Comparison of ENCODE assay signal across 1 cellular context in the genomic region with DNA sequence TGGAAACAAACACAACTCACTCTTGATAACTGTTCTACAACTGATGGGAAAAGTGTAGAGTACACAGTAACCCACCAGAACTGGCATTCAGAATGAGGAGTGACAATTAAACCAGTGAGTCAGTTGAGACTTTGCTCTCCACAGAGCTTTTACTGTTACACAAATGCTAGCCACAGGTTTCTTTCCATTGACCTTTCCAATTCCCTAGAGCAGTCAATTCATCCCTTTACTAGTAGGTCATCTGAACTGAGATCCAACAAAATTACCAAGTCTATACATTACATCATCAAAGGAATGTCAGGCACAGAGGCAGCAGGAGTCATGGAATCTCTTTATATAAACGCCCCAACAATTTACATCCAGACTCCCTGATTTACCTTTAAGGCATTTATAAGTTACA.
TF ChIP-seq lines count a peak whose summit lies in the region.

No MANE protein-coding gene starts in this region.

TF ChIP-seq in HepG2, 621 proteins besides CTCF, POLR2A, EP300 and RAD21 (continued from another document and continues in another):
- TF ChIP-seq, protein P1, sequence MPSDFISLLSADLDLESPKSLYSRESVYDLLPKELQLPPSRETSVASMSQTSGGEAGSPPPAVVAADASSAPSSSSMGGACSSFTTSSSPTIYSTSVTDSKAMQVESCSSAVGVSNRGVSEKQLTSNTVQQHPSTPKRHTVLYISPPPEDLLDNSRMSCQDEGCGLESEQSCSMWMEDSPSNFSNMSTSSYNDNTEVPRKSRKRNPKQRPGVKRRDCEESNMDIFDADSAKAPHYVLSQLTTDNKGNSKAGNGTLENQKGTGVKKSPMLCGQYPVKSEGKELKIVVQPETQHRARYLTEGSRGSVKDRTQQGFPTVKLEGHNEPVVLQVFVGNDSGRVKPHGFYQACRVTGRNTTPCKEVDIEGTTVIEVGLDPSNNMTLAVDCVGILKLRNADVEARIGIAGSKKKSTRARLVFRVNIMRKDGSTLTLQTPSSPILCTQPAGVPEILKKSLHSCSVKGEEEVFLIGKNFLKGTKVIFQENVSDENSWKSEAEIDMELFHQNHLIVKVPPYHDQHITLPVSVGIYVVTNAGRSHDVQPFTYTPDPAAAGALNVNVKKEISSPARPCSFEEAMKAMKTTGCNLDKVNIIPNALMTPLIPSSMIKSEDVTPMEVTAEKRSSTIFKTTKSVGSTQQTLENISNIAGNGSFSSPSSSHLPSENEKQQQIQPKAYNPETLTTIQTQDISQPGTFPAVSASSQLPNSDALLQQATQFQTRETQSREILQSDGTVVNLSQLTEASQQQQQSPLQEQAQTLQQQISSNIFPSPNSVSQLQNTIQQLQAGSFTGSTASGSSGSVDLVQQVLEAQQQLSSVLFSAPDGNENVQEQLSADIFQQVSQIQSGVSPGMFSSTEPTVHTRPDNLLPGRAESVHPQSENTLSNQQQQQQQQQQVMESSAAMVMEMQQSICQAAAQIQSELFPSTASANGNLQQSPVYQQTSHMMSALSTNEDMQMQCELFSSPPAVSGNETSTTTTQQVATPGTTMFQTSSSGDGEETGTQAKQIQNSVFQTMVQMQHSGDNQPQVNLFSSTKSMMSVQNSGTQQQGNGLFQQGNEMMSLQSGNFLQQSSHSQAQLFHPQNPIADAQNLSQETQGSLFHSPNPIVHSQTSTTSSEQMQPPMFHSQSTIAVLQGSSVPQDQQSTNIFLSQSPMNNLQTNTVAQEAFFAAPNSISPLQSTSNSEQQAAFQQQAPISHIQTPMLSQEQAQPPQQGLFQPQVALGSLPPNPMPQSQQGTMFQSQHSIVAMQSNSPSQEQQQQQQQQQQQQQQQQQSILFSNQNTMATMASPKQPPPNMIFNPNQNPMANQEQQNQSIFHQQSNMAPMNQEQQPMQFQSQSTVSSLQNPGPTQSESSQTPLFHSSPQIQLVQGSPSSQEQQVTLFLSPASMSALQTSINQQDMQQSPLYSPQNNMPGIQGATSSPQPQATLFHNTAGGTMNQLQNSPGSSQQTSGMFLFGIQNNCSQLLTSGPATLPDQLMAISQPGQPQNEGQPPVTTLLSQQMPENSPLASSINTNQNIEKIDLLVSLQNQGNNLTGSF (CRISPR knock-in tag; IDR thresholded peaks at IDR 0.05) = no peak
- TF ChIP-seq PHB2 (IDR thresholded peaks at IDR 0.05; ENCODE audit: partially characterized antibody) = no peak
- TF ChIP-seq, protein P2, sequence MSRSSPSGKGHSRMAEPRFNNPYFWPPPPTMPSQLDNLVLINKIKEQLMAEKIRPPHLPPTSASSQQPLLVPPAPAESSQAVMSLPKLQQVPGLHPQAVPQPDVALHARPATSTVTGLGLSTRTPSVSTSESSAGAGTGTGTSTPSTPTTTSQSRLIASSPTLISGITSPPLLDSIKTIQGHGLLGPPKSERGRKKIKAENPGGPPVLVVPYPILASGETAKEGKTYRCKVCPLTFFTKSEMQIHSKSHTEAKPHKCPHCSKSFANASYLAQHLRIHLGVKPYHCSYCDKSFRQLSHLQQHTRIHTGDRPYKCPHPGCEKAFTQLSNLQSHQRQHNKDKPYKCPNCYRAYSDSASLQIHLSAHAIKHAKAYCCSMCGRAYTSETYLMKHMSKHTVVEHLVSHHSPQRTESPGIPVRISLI (CRISPR knock-in tag; IDR thresholded peaks at IDR 0.05; ENCODE audit: borderline replicate concordance) = no peak
- TF ChIP-seq SAP130 (CRISPR knock-in tag; IDR thresholded peaks at IDR 0.05; ENCODE audit: low read depth) = peak; percentile 37; the same call in 1 of the 2 replicates
- no peak for TF ChIP-seq SATB2 (CRISPR knock-in tag; IDR thresholded peaks at IDR 0.05)
- no peak for TF ChIP-seq TBP (CRISPR knock-in tag; IDR thresholded peaks at IDR 0.05)
- TF ChIP-seq ZBTB21 (CRISPR knock-in tag; IDR thresholded peaks at IDR 0.05) = no peak
- no peak for TF ChIP-seq SOX13 (IDR thresholded peaks at IDR 0.05)
- no peak for TF ChIP-seq SOX13 (CRISPR knock-in tag; conservative IDR thresholded peaks at IDR 0.05 in 1 of 2, IDR thresholded peaks at IDR 0.05 in 1 of 2)
- TF ChIP-seq ZNF672 (CRISPR knock-in tag; IDR thresholded peaks at IDR 0.05) = no peak
- TF ChIP-seq ELF4 (CRISPR knock-in tag; IDR thresholded peaks at IDR 0.05; ENCODE audit: borderline replicate concordance) = no peak
- TF ChIP-seq CEBPB (IDR thresholded peaks at IDR 0.05; ENCODE audit: borderline replicate concordance, low read depth, low read length) = peak; percentile 35; the same call in 1 of the 2 replicates
- no peak for TF ChIP-seq ZNF674 (CRISPR knock-in tag; IDR thresholded peaks at IDR 0.05; ENCODE audit: low read depth)
- TF ChIP-seq ZNF569 (CRISPR knock-in tag; IDR thresholded peaks at IDR 0.05; ENCODE audit: borderline replicate concordance) = no peak
- TF ChIP-seq PCBP2 (optimal IDR thresholded peaks at IDR 0.05; ENCODE audit: low read depth, low read length, poor library complexity, severe bottlenecking) = no peak
- TF ChIP-seq, protein P3, sequence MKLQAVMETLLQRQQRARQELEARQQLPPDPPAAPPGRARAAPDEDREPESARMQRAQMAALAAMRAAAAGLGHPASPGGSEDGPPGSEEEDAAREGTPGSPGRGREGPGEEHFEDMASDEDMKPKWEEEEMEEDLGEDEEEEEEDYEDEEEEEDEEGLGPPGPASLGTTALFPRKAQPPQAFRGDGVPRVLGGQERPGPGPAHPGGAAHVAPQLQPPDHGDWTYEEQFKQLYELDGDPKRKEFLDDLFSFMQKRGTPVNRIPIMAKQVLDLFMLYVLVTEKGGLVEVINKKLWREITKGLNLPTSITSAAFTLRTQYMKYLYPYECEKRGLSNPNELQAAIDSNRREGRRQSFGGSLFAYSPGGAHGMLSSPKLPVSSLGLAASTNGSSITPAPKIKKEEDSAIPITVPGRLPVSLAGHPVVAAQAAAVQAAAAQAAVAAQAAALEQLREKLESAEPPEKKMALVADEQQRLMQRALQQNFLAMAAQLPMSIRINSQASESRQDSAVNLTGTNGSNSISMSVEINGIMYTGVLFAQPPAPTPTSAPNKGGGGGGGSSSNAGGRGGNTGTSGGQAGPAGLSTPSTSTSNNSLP (IDR thresholded peaks at IDR 0.05; ENCODE audit: low read depth, low read length) = peak; percentile 51; the same call in 1 of the 2 replicates
- TF ChIP-seq PTBP1 (IDR thresholded peaks at IDR 0.05; ENCODE audit: low read depth, low read length, poor library complexity, severe bottlenecking) = no peak
- TF ChIP-seq, protein P4, sequence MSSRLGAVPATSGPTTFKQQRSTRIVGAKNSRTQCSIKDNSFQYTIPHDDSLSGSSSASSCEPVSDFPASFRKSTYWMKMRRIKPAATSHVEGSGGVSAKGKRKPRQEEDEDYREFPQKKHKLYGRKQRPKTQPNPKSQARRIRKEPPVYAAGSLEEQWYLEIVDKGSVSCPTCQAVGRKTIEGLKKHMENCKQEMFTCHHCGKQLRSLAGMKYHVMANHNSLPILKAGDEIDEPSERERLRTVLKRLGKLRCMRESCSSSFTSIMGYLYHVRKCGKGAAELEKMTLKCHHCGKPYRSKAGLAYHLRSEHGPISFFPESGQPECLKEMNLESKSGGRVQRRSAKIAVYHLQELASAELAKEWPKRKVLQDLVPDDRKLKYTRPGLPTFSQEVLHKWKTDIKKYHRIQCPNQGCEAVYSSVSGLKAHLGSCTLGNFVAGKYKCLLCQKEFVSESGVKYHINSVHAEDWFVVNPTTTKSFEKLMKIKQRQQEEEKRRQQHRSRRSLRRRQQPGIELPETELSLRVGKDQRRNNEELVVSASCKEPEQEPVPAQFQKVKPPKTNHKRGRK (CRISPR knock-in tag; IDR thresholded peaks at IDR 0.05) = no peak
- TF ChIP-seq, protein P5, sequence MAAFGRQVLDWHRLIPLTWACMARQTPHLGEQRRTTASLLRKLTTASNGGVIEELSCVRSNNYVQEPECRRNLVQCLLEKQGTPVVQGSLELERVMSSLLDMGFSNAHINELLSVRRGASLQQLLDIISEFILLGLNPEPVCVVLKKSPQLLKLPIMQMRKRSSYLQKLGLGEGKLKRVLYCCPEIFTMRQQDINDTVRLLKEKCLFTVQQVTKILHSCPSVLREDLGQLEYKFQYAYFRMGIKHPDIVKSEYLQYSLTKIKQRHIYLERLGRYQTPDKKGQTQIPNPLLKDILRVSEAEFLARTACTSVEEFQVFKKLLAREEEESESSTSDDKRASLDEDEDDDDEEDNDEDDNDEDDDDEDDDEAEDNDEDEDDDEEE (CRISPR knock-in tag; IDR thresholded peaks at IDR 0.05) = no peak
- no peak for TF ChIP-seq NONO (IDR thresholded peaks at IDR 0.05)
- TF ChIP-seq NONO (CRISPR knock-in tag; conservative IDR thresholded peaks at IDR 0.05) = no peak
- TF ChIP-seq RBM39 (IDR thresholded peaks at IDR 0.05; ENCODE audit: low read depth, low read length, poor library complexity, severe bottlenecking) = no peak
- TF ChIP-seq MIXL1 (CRISPR knock-in tag; IDR thresholded peaks at IDR 0.05) = peak; percentile 52; the same call in 1 of the 2 replicates
- TF ChIP-seq, protein P6, sequence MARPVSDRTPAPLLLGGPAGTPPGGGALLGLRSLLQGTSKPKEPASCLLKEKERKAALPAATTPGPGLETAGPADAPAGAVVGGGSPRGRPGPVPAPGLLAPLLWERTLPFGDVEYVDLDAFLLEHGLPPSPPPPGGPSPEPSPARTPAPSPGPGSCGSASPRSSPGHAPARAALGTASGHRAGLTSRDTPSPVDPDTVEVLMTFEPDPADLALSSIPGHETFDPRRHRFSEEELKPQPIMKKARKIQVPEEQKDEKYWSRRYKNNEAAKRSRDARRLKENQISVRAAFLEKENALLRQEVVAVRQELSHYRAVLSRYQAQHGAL (CRISPR knock-in tag; IDR thresholded peaks at IDR 0.05; ENCODE audit: not compliant biosample characterization) = no peak
- TF ChIP-seq MIER2 (CRISPR knock-in tag; IDR thresholded peaks at IDR 0.05) = no peak
- TF ChIP-seq, protein P7, sequence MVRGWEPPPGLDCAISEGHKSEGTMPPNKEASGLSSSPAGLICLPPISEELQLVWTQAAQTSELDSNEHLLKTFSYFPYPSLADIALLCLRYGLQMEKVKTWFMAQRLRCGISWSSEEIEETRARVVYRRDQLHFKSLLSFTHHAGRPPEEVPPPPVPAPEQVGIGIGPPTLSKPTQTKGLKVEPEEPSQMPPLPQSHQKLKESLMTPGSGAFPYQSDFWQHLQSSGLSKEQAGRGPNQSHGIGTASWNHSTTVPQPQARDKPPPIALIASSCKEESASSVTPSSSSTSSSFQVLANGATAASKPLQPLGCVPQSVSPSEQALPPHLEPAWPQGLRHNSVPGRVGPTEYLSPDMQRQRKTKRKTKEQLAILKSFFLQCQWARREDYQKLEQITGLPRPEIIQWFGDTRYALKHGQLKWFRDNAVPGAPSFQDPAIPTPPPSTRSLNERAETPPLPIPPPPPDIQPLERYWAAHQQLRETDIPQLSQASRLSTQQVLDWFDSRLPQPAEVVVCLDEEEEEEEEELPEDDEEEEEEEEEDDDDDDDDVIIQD (CRISPR knock-in tag; IDR thresholded peaks at IDR 0.05; ENCODE audit: low read depth) = peak; percentile 35; the same call in 1 of the 2 replicates
- TF ChIP-seq, protein P8, sequence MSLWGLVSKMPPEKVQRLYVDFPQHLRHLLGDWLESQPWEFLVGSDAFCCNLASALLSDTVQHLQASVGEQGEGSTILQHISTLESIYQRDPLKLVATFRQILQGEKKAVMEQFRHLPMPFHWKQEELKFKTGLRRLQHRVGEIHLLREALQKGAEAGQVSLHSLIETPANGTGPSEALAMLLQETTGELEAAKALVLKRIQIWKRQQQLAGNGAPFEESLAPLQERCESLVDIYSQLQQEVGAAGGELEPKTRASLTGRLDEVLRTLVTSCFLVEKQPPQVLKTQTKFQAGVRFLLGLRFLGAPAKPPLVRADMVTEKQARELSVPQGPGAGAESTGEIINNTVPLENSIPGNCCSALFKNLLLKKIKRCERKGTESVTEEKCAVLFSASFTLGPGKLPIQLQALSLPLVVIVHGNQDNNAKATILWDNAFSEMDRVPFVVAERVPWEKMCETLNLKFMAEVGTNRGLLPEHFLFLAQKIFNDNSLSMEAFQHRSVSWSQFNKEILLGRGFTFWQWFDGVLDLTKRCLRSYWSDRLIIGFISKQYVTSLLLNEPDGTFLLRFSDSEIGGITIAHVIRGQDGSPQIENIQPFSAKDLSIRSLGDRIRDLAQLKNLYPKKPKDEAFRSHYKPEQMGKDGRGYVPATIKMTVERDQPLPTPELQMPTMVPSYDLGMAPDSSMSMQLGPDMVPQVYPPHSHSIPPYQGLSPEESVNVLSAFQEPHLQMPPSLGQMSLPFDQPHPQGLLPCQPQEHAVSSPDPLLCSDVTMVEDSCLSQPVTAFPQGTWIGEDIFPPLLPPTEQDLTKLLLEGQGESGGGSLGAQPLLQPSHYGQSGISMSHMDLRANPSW (CRISPR knock-in tag; IDR thresholded peaks at IDR 0.05; ENCODE audit: borderline replicate concordance) = no peak
- TF ChIP-seq, protein P9, sequence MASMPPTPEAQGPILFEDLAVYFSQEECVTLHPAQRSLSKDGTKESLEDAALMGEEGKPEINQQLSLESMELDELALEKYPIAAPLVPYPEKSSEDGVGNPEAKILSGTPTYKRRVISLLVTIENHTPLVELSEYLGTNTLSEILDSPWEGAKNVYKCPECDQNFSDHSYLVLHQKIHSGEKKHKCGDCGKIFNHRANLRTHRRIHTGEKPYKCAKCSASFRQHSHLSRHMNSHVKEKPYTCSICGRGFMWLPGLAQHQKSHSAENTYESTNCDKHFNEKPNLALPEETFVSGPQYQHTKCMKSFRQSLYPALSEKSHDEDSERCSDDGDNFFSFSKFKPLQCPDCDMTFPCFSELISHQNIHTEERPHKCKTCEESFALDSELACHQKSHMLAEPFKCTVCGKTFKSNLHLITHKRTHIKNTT (CRISPR knock-in tag; IDR thresholded peaks at IDR 0.05) = no peak
- no peak for TF ChIP-seq ZNF549 (CRISPR knock-in tag; IDR thresholded peaks at IDR 0.05)
- TF ChIP-seq NFYC (CRISPR knock-in tag; IDR thresholded peaks at IDR 0.05) = no peak
- TF ChIP-seq ZNF737 (CRISPR knock-in tag; IDR thresholded peaks at IDR 0.05; ENCODE audit: borderline replicate concordance) = no peak
- TF ChIP-seq, protein P10, sequence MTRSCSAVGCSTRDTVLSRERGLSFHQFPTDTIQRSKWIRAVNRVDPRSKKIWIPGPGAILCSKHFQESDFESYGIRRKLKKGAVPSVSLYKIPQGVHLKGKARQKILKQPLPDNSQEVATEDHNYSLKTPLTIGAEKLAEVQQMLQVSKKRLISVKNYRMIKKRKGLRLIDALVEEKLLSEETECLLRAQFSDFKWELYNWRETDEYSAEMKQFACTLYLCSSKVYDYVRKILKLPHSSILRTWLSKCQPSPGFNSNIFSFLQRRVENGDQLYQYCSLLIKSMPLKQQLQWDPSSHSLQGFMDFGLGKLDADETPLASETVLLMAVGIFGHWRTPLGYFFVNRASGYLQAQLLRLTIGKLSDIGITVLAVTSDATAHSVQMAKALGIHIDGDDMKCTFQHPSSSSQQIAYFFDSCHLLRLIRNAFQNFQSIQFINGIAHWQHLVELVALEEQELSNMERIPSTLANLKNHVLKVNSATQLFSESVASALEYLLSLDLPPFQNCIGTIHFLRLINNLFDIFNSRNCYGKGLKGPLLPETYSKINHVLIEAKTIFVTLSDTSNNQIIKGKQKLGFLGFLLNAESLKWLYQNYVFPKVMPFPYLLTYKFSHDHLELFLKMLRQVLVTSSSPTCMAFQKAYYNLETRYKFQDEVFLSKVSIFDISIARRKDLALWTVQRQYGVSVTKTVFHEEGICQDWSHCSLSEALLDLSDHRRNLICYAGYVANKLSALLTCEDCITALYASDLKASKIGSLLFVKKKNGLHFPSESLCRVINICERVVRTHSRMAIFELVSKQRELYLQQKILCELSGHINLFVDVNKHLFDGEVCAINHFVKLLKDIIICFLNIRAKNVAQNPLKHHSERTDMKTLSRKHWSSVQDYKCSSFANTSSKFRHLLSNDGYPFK (CRISPR knock-in tag; IDR thresholded peaks at IDR 0.05; ENCODE audit: borderline replicate concordance) = no peak
- TF ChIP-seq ZNF234 (CRISPR knock-in tag; conservative IDR thresholded peaks at IDR 0.05) = no peak
